15 cellular contexts compared by ENCODE assay signal in genomic region chr12:104852102-104852501, GRCh38.
A peak's percentile ranks its signal among the peaks of the same experiment; 100 is the strongest.
DNase-seq lines count a peak whose midpoint lies in the region; ATAC-seq and TF ChIP-seq lines count a peak whose summit lies in the region.
"Had no signal": no experiment of that assay in that cellular context is flagged by ENCODE, and none has a peak within 500 bp of the region (broad histone marks: within the 10 kb centered on the region; RNA-seq: fewer than 3 reads in every experiment).

No MANE protein-coding gene starts in this region.

- H3K79me1 ChIP-seq in IMR-90 (ENCODE audit: low read depth in 1 of 2, low read length in 2 of 2), result no peaks in the 10 kb centered on the region

- no peaks in the 10 kb centered on the region for H3K36me3 ChIP-seq in IMR-90 (ENCODE audit: control insufficient read depth, insufficient read depth, low read length)
- H3K36me3 ChIP-seq: BLaER1 had no signal

- CTCF ChIA-PET in AG04449 (lab: Yijun Ruan, JAX) (interaction anchor here (2.1 kb wide), 1 partner anchor 470 kb away, joined by 10 read pairs; no protein-coding TSS in a partner anchor), IMR-90 (lab: Yijun Ruan, JAX) (no interaction called here)

- no peak overlapping the region for H2BK120ac ChIP-seq in IMR-90 (ENCODE audit: low read depth, low read length)

- H3K4me1 ChIP-seq in IMR-90 (ENCODE audit: control insufficient read depth, insufficient read depth, low read length), result no peaks in the 10 kb centered on the region

- H2BK5ac ChIP-seq in IMR-90 (ENCODE audit: low read depth, low read length, poor library complexity, severe bottlenecking), result no peak overlapping the region

- H3K18ac ChIP-seq in IMR-90 (ENCODE audit: low read depth, low read length), result no peak overlapping the region

- H3K36me3 Mint-ChIP-seq in activated naive CD8-positive, alpha-beta T cell treated with anti-CD3 and anti-CD28 coated beads, Interleukin-2, amount 50 U/mL, for 24 hours (ENCODE audit: low read depth), result no peaks in the 10 kb centered on the region
- H3K36me3 Mint-ChIP-seq: CD8-positive, alpha-beta memory T cell had no signal

- H3K4ac ChIP-seq in IMR-90 (ENCODE audit: low read depth, low read length), result no peak overlapping the region

- H4K5ac ChIP-seq in IMR-90 (ENCODE audit: low read depth, low read length), result no peak overlapping the region

- H3K4me3 ChIP-seq in AG04449 (ENCODE audit: low read depth, low read length) (no peak overlapping the region), IMR-90 (ENCODE audit: insufficient read depth, low read depth, low read length) (no peak overlapping the region), astrocyte of the spinal cord (ENCODE audit: low read depth, low read length) (no peak overlapping the region), skeletal muscle cell (ENCODE audit: low read depth, low read length) (no peak overlapping the region), dorsolateral prefrontal cortex (no peak overlapping the region)
- H3K4me3 ChIP-seq: BLaER1, GM12878, GM23248 had no signal

- H2AFZ ChIP-seq in IMR-90 (replicated peaks; ENCODE audit: low read length, poor library complexity), result no peak overlapping the region
- H2AFZ ChIP-seq: GM23248 had no signal

- no peaks in the 10 kb centered on the region for H3K4me1 Mint-ChIP-seq in activated naive CD8-positive, alpha-beta T cell treated with anti-CD3 and anti-CD28 coated beads, Interleukin-2, amount 50 U/mL, for 24 hours

- no peak overlapping the region for H3K14ac ChIP-seq in IMR-90 (replicated peaks; ENCODE audit: low read depth, low read length)

- H3K27me3 Mint-ChIP-seq in activated naive CD8-positive, alpha-beta T cell treated with anti-CD3 and anti-CD28 coated beads, Interleukin-2, amount 50 U/mL, for 24 hours, result peaks cover 4% of the 10 kb centered on the region

- no peak overlapping the region for H2BK15ac ChIP-seq in IMR-90 (ENCODE audit: low read depth, low read length)

- H3K23ac ChIP-seq in IMR-90 (ENCODE audit: low read depth, low read length), result no peak overlapping the region

- no peak overlapping the region for H2AK5ac ChIP-seq in IMR-90 (ENCODE audit: low read depth, low read length)

- no peak for TF ChIP-seq CTCF in AG04449 (IDR thresholded peaks at IDR 0.05; ENCODE audit: insufficient read depth, low read length, missing control alignments)
- no peak for TF ChIP-seq CTCF in IMR-90 (conservative IDR thresholded peaks at IDR 0.05; ENCODE audit: low read depth, low read length)
- TF ChIP-seq CTCF in astrocyte of the spinal cord (IDR thresholded peaks at IDR 0.05; ENCODE audit: low read depth, low read length), result no peak
- no peak for TF ChIP-seq CTCF in dorsolateral prefrontal cortex (IDR thresholded peaks at IDR 0.05 in 54 of 56, conservative IDR thresholded peaks at IDR 0.05 in 2 of 56; ENCODE audit: low read depth in 1 of 56, partially characterized antibody in 56 of 56)

- H3K27ac ChIP-seq in IMR-90 (ENCODE audit: insufficient read depth, low read length) (no peak overlapping the region), dorsolateral prefrontal cortex (no peak overlapping the region)
- H3K27ac ChIP-seq: 22Rv1, BLaER1, GM23248 had no signal

- H3K9ac ChIP-seq in IMR-90 (ENCODE audit: low read depth, low read length), result no peak overlapping the region
- H3K9ac ChIP-seq: BLaER1, GM23248 had no signal

- no peaks in the 10 kb centered on the region for H4K20me1 ChIP-seq in IMR-90 (ENCODE audit: insufficient read depth, low read length)
- H4K20me1 ChIP-seq: BLaER1 had no signal

- H3K27me3 ChIP-seq in IMR-90 (ENCODE audit: control insufficient read depth, insufficient read depth, low read length), result no peaks in the 10 kb centered on the region
- no peaks in the 10 kb centered on the region for H3K27me3 ChIP-seq in dorsolateral prefrontal cortex
- H3K27me3 ChIP-seq: BLaER1 had no signal

- no peak overlapping the region for H3K27ac Mint-ChIP-seq in activated naive CD8-positive, alpha-beta T cell treated with anti-CD3 and anti-CD28 coated beads, Interleukin-2, amount 50 U/mL, for 24 hours
- H3K27ac Mint-ChIP-seq: CD8-positive, alpha-beta memory T cell had no signal

- in situ Hi-C loops in IMR-90 (cut with MboI; ENCODE audit: low sequenced_read_pairs), result no loop called here
- in situ Hi-C loops in astrocyte of the spinal cord (cut with HindIII; ENCODE audit: low sequenced_read_pairs), result no loop called here

- H3K9me1 ChIP-seq in IMR-90 (ENCODE audit: insufficient read depth, low read length), result no peaks in the 10 kb centered on the region

- TF ChIP-seq POLR2A in IMR-90 (IDR thresholded peaks at IDR 0.05; ENCODE audit: low read depth, low read length), result no peak

- H3K9me3 ChIP-seq in IMR-90 (ENCODE audit: control insufficient read depth, insufficient read depth, low read length), result no peaks in the 10 kb centered on the region
- H3K9me3 ChIP-seq: BLaER1 had no signal

- H3K56ac ChIP-seq in IMR-90 (ENCODE audit: extremely low read depth, insufficient read depth, low read length), result no peak overlapping the region

- H4K91ac ChIP-seq in IMR-90 (ENCODE audit: insufficient read depth, low read depth, low read length), result no peak overlapping the region

- POLR2A ChIA-PET in AG04449 (lab: Yijun Ruan, JAX), result no interaction called here
- POLR2A ChIA-PET in IMR-90 (lab: Charles Lee; ENCODE audit: unreplicated experiment), result no interaction called here

- no CpG with 5 or more reads among the region's 2 CpGs for WGBS in IMR-90 (ENCODE audit: extremely low coverage in 2 of 2, insufficient read length in 1 of 2), 2 experiments

- H3K4me3 Mint-ChIP-seq in activated naive CD8-positive, alpha-beta T cell treated with anti-CD3 and anti-CD28 coated beads, Interleukin-2, amount 50 U/mL, for 24 hours, result no peak overlapping the region
- H3K4me3 Mint-ChIP-seq: CD8-positive, alpha-beta memory T cell had no signal

- no peak overlapping the region for H2BK20ac ChIP-seq in IMR-90 (ENCODE audit: low read depth, low read length)

- no peak for TF ChIP-seq RAD21 in IMR-90 (IDR thresholded peaks at IDR 0.05; ENCODE audit: low read length)

- H3K9me3 Mint-ChIP-seq in activated naive CD8-positive, alpha-beta T cell treated with anti-CD3 and anti-CD28 coated beads, Interleukin-2, amount 50 U/mL, for 24 hours, result no peaks in the 10 kb centered on the region
- H3K9me3 Mint-ChIP-seq: CD8-positive, alpha-beta memory T cell had no signal

- no TSS peak for BruUV-seq in IMR-90 (replicated peaks; lab: Mats Ljungman, UMichigan)

- no peak overlapping the region for H4K8ac ChIP-seq in IMR-90 (ENCODE audit: low read depth in 2 of 2, low read length in 2 of 2)

- H2AK9ac ChIP-seq in IMR-90 (replicated peaks; ENCODE audit: low read depth, low read length, poor library complexity), result no peak overlapping the region

- dilution Hi-C loops in IMR-90 (cut with HindIII; ENCODE audit: low sequenced_read_pairs, unreplicated experiment), result no loop called here

- ATAC-seq in IMR-90 (ENCODE audit: low read depth) (peak; percentile 70), HG02973 (IDR thresholded peaks at IDR 0.05; ENCODE audit: unreplicated experiment) (no peak)
- no peak for ATAC-seq in activated naive CD8-positive, alpha-beta T cell treated with anti-CD3 and anti-CD28 coated beads, Interleukin-2, amount 50 U/mL, for 24 hours
- ATAC-seq: GM12878, HCT116 had no signal

- DNase-seq in AG04449 (ENCODE audit: low read depth, low spot score), result peak; percentile 63
- peak; percentile 41 for DNase-seq in IMR-90
- peak; percentile 40 for DNase-seq in astrocyte of the spinal cord (ENCODE audit: low read depth, low spot score)
- DNase-seq in skeletal muscle cell (ENCODE audit: low read depth), result peak; percentile 39
- no peak for DNase-seq in dorsolateral prefrontal cortex
- DNase-seq in activated naive CD8-positive, alpha-beta T cell treated with anti-CD3 and anti-CD28 coated beads, Interleukin-2, amount 50 U/mL, for 24 hours, result no peak
- DNase-seq: AML-193; CD8-positive, alpha-beta memory T cell; DMS53; GM23248 had no signal

- intact Hi-C loops in IMR-90 (cut with micrococcal nuclease) (loop anchor here (10.0 kb wide), 1 partner anchor 167 kb away; no protein-coding TSS in a partner anchor), dorsolateral prefrontal cortex (cut with DNase I) (no loop called here)

- no peak overlapping the region for H3K4me2 ChIP-seq in IMR-90 (ENCODE audit: low read depth, low read length)
- H3K4me2 ChIP-seq: BLaER1 had no signal

TF ChIP-seq in IMR-90, 13 proteins besides CTCF, POLR2A, EP300 and RAD21:
- no peak for TF ChIP-seq USF2 (IDR thresholded peaks at IDR 0.05; ENCODE audit: low read depth, low read length)
- TF ChIP-seq ELK1 (IDR thresholded peaks at IDR 0.05; ENCODE audit: borderline replicate concordance, low read depth, low read length), result no peak
- TF ChIP-seq RCOR1 (IDR thresholded peaks at IDR 0.05; ENCODE audit: insufficient replicate concordance, low read length), result no peak
- no peak for TF ChIP-seq RFX5 (IDR thresholded peaks at IDR 0.05; ENCODE audit: low read depth, low read length)
- no peak for TF ChIP-seq NFE2L2 (IDR thresholded peaks at IDR 0.05; ENCODE audit: low read depth, low read length)
TF ChIP-seq in IMR-90: peak in this region for 0.

Comparison
In these comparisons a context has a peak if more than half of its experiments do, and no peak if none do; other contexts are left out.
1. DNase-seq: peak in AG04449 (single experiment), IMR-90 (single experiment), astrocyte of the spinal cord (single experiment) and skeletal muscle cell (single experiment); none in dorsolateral prefrontal cortex (0 of 10) and activated naive CD8-positive, alpha-beta T cell treated with anti-CD3 and anti-CD28 coated beads, Interleukin-2, amount 50 U/mL, for 24 hours (single experiment).